Comparison of ENCODE assay signal across 10 cellular contexts in the genomic region with DNA sequence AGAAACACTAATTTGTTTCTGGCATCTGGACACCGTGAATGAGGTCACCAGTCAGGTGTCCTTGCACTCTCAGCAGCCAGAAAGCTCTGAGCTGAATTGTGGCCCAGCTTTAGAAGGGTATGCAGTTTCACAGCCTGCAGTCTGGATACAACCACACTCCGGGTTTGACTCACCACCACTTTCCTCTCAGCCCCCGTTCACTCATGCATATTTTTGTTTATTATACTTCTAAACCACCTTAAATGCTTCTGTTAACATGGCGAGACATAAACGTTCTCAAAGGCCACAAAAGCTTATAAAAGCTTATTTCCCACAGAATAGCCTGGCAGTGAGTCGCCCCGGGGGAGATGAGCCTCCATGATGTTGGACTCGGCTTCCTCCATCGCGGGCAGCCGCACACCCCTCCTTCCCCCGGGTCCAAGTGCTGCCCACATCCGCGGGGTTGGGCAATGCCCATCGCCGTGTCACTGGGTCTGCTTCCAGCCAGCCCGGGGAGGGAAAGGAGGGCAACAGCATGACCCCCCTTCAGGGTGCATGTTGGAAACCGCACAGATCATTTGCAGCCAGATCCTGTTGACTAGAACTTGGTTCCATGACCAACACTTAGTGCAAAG. TPM values are rescaled to one million over a fixed set of nuclear protein-coding genes. Genes with fewer than 3 reads are reported as not detected.
DNase-seq lines count a peak whose midpoint lies in the region; ATAC-seq and TF ChIP-seq lines count a peak whose summit lies in the region.
"Had no signal": no experiment of that assay in that cellular context is flagged by ENCODE, and none has a peak within 500 bp of the region (broad histone marks: within the 10 kb centered on the region; RNA-seq: fewer than 3 reads in every experiment).

No MANE protein-coding gene starts in this region.

- peaks cover 8% of the 10 kb centered on the region for H3K9me3 Mint-ChIP-seq in Calu3 (ENCODE audit: low read depth, unreplicated experiment)

- no TSS peak for BruUV-seq in Calu3 (replicated peaks; lab: Mats Ljungman, UMichigan)

- H3K36me3 ChIP-seq in sigmoid colon = no peaks in the 10 kb centered on the region

- no peak overlapping the region for H3K4me3 Mint-ChIP-seq in Calu3 (ENCODE audit: low read depth, unreplicated experiment)

- no peaks in the 10 kb centered on the region for H3K4me1 Mint-ChIP-seq in Calu3 (ENCODE audit: low read depth, unreplicated experiment)

- H3K27me3 ChIP-seq in sigmoid colon = no peaks in the 10 kb centered on the region

- H3K4me1 ChIP-seq in sigmoid colon = peaks cover 0 to 19% (median 17%) of the 10 kb centered on the region in 4 donors

- peaks cover 0 to 6% (median 5%) of the 10 kb centered on the region in 4 donors for H3K9me3 ChIP-seq in sigmoid colon

- ATAC-seq in GM21526 (IDR thresholded peaks at IDR 0.05; ENCODE audit: low FRiP score, unreplicated experiment) = no peak
- no peak for ATAC-seq in GM18907 (IDR thresholded peaks at IDR 0.05; ENCODE audit: unreplicated experiment)

- TF ChIP-seq CTCF in GM13977 (IDR thresholded peaks at IDR 0.05; ENCODE audit: extremely low read depth, insufficient read depth, missing control alignments) (no peak), NB4 (IDR thresholded peaks at IDR 0.05; ENCODE audit: low read depth, low read length) (no peak), fibroblast of mammary gland (conservative IDR thresholded peaks at IDR 0.05; ENCODE audit: control insufficient read depth, insufficient read depth, low read depth, low read length) (no peak), sigmoid colon (IDR thresholded peaks at IDR 0.05) (no peak), Calu3 (IDR thresholded peaks at IDR 0.05; ENCODE audit: unreplicated experiment) (no peak)

- CTCF ChIA-PET in Calu3 (lab: Charles Lee) = interaction anchor here (0.6 kb wide), 1 partner anchor 16 kb away, joined by 3 read pairs; no protein-coding TSS in a partner anchor

- no peaks in the 10 kb centered on the region for H3K27me3 Mint-ChIP-seq in Calu3 (ENCODE audit: unreplicated experiment)

- peak overlapping the region; percentile 22 for H3K4me3 ChIP-seq in NB4 (ENCODE audit: low read depth, low read length)
- H3K4me3 ChIP-seq in fibroblast of mammary gland (ENCODE audit: control insufficient read depth, low read depth, low read length) = no peak overlapping the region
- H3K4me3 ChIP-seq in sigmoid colon = no peak overlapping the region
- H3K4me3 ChIP-seq: SK-N-MC had no signal

- in situ Hi-C loops in GM13977 (cut with MboI; ENCODE audit: low pct_unique_long_range_greater_than_20kb, low sequenced_read_pairs, unreplicated experiment) = no loop called here

- H3K27ac ChIP-seq in sigmoid colon = no peak overlapping the region
- H3K27ac ChIP-seq: SK-N-MC had no signal

- H3K36me3 Mint-ChIP-seq in Calu3 (ENCODE audit: insufficient read depth, unreplicated experiment) = no peaks in the 10 kb centered on the region

- H3K27ac Mint-ChIP-seq in Calu3 (ENCODE audit: unreplicated experiment) = no peak overlapping the region

- intact Hi-C loops in sigmoid colon (cut with DNase I) = no loop called here
- intact Hi-C loops in Calu3 (cut with micrococcal nuclease; ENCODE audit: unreplicated experiment) = no loop called here

- TF ChIP-seq EP300 in sigmoid colon (IDR thresholded peaks at IDR 0.05) = no peak

- TF ChIP-seq POLR2A in NB4 (IDR thresholded peaks at IDR 0.05; ENCODE audit: extremely low read depth, insufficient read length) (no peak), sigmoid colon (IDR thresholded peaks at IDR 0.05) (no peak)

- DNase-seq in GM13977 (ENCODE audit: low spot score) = peak; percentile 80
- peak; percentile 94 for DNase-seq in NB4 (ENCODE audit: low read depth)
- DNase-seq in fibroblast of mammary gland (ENCODE audit: low read depth) = peak; percentile 66
- DNase-seq in sigmoid colon = peak; percentile 54
- no peak for DNase-seq in activated CD4-positive, alpha-beta T cell treated with anti-CD3 and anti-CD28 coated beads, Interleukin-2, amount 50 U/mL, for 4 hours
- no peak for DNase-seq in Calu3
- DNase-seq: central memory CD4-positive, alpha-beta T cell had no signal

- WGBS in sigmoid colon, 2 donors = 84 to 88% methylated on average over 18 of the region's 18 CpGs

RNA-seq across cellular contexts. Expression of gene SLC41A3, which starts 16.9 kb away (rescaled TPM):
- total RNA-seq in sigmoid colon = 10 to 100 TPM; 28.9 to 59.5 (median 42.1) TPM
- 10 to 100 TPM in 2 of 3 donors, 1 to 10 TPM in 1; 5.1 to 27.6 (median 19.8) TPM for polyA plus RNA-seq in sigmoid colon
- total RNA-seq in Calu3 (2022) = 69.6 and 101 TPM in 2 replicates

Comparison
In these comparisons a context has a peak if more than half of its experiments do, and no peak if none do; other contexts are left out.
1. DNase-seq: peak in GM13977 (single experiment), NB4 (single experiment), fibroblast of mammary gland (single experiment) and sigmoid colon (single experiment); none in activated CD4-positive, alpha-beta T cell treated with anti-CD3 and anti-CD28 coated beads, Interleukin-2, amount 50 U/mL, for 4 hours (0 of 2) and Calu3 (single experiment).